Comparison of ENCODE assay signal across 9 cellular contexts in the genomic region with DNA sequence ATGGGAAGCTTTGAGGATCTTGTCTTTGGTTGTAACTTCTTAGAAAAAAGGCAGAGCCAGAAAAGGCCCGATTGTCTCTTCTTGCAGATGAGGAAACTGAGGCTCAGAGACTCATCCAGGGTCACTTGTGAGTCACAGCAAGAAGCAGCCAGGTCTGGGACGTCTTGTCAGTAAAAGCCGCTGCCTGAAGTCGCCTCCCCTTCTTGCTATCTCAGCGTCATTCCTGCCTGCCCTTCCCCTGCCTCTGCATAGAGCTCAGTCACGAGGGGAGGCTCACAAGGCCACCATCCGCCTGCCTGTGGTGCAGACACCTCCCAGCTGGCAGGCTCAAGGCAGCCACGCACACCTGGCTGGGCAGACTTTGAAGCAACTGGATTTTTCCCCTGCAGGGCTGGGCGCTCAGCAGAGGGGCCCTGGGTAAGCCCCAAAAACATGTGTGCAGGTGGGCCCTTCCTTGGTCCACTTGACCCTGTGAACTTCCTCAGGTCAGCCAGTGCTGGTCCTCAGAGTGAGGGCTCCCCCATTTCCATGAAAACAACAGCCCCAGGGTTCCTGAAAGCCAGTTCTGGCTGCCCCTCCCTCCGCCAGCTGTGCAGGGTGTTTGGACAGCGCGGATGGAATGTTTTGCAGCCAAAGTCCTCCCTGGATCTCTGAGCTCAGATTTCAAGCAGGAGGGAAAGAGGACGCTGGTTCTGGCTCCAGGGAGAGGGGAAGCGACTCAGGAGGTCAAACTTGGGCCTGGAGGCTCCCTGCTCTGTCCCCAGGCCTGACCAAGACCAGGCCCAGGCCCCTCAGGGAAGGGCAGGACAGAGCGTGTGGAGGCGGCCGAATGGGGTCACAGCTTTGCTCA. TPM values are rescaled to one million over a fixed set of nuclear protein-coding genes. Genes with fewer than 3 reads are reported as not detected.
DNase-seq lines count a peak whose midpoint lies in the region; ATAC-seq and TF ChIP-seq lines count a peak whose summit lies in the region.
"Had no signal": no experiment of that assay in that cellular context is flagged by ENCODE, and none has a peak within 500 bp of the region (broad histone marks: within the 10 kb centered on the region; RNA-seq: fewer than 3 reads in every experiment).

No MANE protein-coding gene starts in this region.

- WGBS in transverse colon (ENCODE audit: low coverage in 1 of 2), 2 donors, result 0 to 45% methylated on average over 2 to 14 of the region's 17 CpGs

- H3K36me3 ChIP-seq in duodenal mucosa (ENCODE audit: control insufficient read depth in 1 of 2, insufficient read depth in 2 of 2, low read length in 2 of 2) (no peaks in the 10 kb centered on the region), transverse colon (no peaks in the 10 kb centered on the region)

- H3K4me1 ChIP-seq in duodenal mucosa (ENCODE audit: control insufficient read depth in 1 of 2, insufficient read depth in 2 of 2, low read length in 2 of 2) (peaks cover 12 to 18% of the 10 kb centered on the region in 2 donors), transverse colon (peaks cover 0 to 22% (median 2%) of the 10 kb centered on the region in 4 donors)

- ATAC-seq in memory B cell (ENCODE audit: low read depth) (peak; percentile 53), GM18867 (IDR thresholded peaks at IDR 0.05; ENCODE audit: unreplicated experiment) (no peak)

- peaks cover 4% of the 10 kb centered on the region for H3K4me1 Mint-ChIP-seq in memory B cell

- H3K9me3 ChIP-seq in duodenal mucosa (ENCODE audit: control insufficient read depth in 1 of 2, low read length in 2 of 2) (no peaks in the 10 kb centered on the region), transverse colon (no peaks in the 10 kb centered on the region)

- H3K27me3 Mint-ChIP-seq in memory B cell, result peaks cover 15% of the 10 kb centered on the region

- TF ChIP-seq EP300 in transverse colon (IDR thresholded peaks at IDR 0.05; ENCODE audit: low read depth), result no peak

- no peak overlapping the region for H3K4me3 Mint-ChIP-seq in memory B cell

- no peak overlapping the region for H3K27ac Mint-ChIP-seq in memory B cell

- H3K9me3 Mint-ChIP-seq in memory B cell, result no peaks in the 10 kb centered on the region

- H3K27ac ChIP-seq in duodenal mucosa (ENCODE audit: low read depth, low read length), result peak overlapping the region; percentile 34
- H3K27ac ChIP-seq in transverse colon, result peak overlapping the region; percentile 64 to 82 (median 76)
- H3K27ac ChIP-seq: 22Rv1 had no signal

- TF ChIP-seq POLR2A in transverse colon (IDR thresholded peaks at IDR 0.05), result no peak

- H3K36me3 Mint-ChIP-seq in memory B cell, result no peaks in the 10 kb centered on the region

- H3K4me3 ChIP-seq in duodenal mucosa (ENCODE audit: low read depth in 1 of 2, low read length in 2 of 2) (no peak overlapping the region), transverse colon (no peak overlapping the region)

- H3K27me3 ChIP-seq in duodenal mucosa (ENCODE audit: control insufficient read depth in 1 of 2, insufficient read depth in 2 of 2, low read length in 2 of 2) (peaks cover 19 to 20% of the 10 kb centered on the region in 2 donors), transverse colon (peaks cover 35% of the 10 kb centered on the region)

- DNase-seq in DMS 273 (lab: John Stamatoyannopoulos, UW; ENCODE audit: unreplicated experiment), result peak; percentile 59
- no peak for DNase-seq in DMS 273 treated with DMSO at 0.1 percent for 48 hours (lab: John Stamatoyannopoulos, UW)
- DNase-seq in memory B cell (ENCODE audit: low spot score in 2 of 2), result no peak
- peak; percentile 59 for DNase-seq in transverse colon
- DNase-seq in NCI-H774 (lab: John Stamatoyannopoulos, UW), result no peak
- no peak for DNase-seq in NK-92 (lab: John Stamatoyannopoulos, UW; ENCODE audit: unreplicated experiment)

- in situ Hi-C loops in transverse colon (cut with MboI; ENCODE audit: low pct_ligation_motif_present in 1 of 4, low pct_unique_long_range_greater_than_20kb in 1 of 4, low sequenced_read_pairs in 3 of 4), result no loop called here

- H3K9ac ChIP-seq in duodenal mucosa (ENCODE audit: low read depth in 1 of 2, low read length in 2 of 2), result no peak overlapping the region

- intact Hi-C loops in transverse colon (cut with DNase I; ENCODE audit: low total_unique reads), result no loop called here

- no peak for TF ChIP-seq CTCF in transverse colon (IDR thresholded peaks at IDR 0.05)

RNA-seq across cellular contexts. Expression of a gene that starts 6.0 kb away (rescaled TPM):
- total RNA-seq in transverse colon, result 1 to 10 TPM; 1.2 to 7.6 (median 5.9) TPM

RNA-seq across cellular contexts. Expression of a gene that starts 26.8 kb away (rescaled TPM):
- 1 to 10 TPM in 3 of 4 donors, under 1 TPM in 1; 0.40 to 3.7 (median 2.6) TPM for total RNA-seq in transverse colon

RNA-seq across cellular contexts. Expression of a gene that starts 32.0 kb away (rescaled TPM):
- total RNA-seq in transverse colon, result 10 to 100 TPM; 19.5 to 96.9 (median 31.6) TPM

RNA-seq across cellular contexts. Expression of a gene that starts 44.0 kb away (rescaled TPM):
- 1,000 to 10,000 TPM; 2,288 to 6,007 (median 4,694) TPM for total RNA-seq in transverse colon

Comparison
In these comparisons a context has a peak if more than half of its experiments do, and no peak if none do; other contexts are left out.
1. DNase-seq: peak in DMS 273 (single experiment) and transverse colon (single experiment); none in DMS 273 treated with DMSO at 0.1 percent for 48 hours (single experiment), memory B cell (0 of 2), NCI-H774 (single experiment) and NK-92 (single experiment).